ENCODE assay signal across 8 cellular contexts in the genomic region with DNA sequence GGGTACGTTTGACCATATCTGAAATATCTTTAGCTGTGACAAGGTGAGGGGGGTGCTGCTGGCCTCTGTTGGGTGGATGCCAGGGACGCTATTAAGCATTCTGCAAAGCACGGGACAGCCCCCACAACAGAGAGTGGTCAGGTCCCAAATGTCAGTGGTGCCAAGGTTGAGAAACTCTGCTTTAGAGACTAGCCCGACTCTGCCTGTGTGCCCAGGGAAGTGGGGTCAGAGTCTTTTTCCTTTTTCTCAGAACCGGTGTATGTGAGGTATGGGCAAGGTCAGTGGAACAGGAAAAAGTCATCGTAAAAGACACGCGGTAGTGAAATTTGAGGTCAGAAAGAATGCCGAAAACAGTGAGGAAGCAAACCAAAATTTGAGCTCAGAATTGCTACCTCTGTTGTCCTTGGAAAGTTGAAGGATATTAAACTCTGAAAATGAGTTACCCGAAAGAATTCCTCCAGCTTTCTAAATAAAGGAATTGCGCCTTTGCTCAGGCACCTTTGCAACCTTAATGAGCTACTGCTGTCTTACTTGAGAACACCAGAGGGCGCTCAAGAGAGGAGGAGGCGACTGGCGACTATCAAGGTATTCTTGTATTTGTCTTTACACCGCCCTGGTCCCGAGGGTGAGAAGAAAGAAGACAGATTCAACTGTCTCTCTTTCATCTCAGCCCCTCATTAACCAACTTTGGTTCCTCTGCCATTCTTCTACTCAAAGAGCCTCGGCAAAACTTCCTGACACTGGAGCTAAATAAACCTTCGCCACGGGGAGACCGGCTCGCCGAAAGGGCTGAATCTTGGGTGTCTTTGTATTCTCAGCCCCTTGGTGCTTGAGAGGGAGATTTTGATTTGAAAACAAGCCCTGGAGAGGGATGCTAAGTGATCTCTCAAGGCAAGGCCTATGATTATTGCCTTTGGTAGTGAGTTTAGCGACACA.
DNase-seq lines count a peak whose midpoint lies in the region; ATAC-seq, FAIRE-seq and TF ChIP-seq lines count a peak whose summit lies in the region.

No MANE protein-coding gene starts in this region.

- intact Hi-C loops in OCI-LY7 (cut with micrococcal nuclease; ENCODE audit: unreplicated experiment) = loop anchor here (1.0 to 5.0 kb wide), 3 partner anchors 187 to 504 kb away; no protein-coding TSS in a partner anchor

- H3K36me3 ChIP-seq in OCI-LY7 (ENCODE audit: insufficient read depth, low read length) (no peaks in the 10 kb centered on the region), adipocyte (ENCODE audit: control insufficient read depth, insufficient read depth, low read length, severe bottlenecking) (no peaks in the 10 kb centered on the region), hepatocyte (replicated peaks; ENCODE audit: insufficient read depth, low read depth) (no peaks in the 10 kb centered on the region)

- H3K9ac ChIP-seq in adipocyte (ENCODE audit: low read length) = no peak overlapping the region

- peak; percentile 91 for TF ChIP-seq CTCF in D721Med (IDR thresholded peaks at IDR 0.05; ENCODE audit: insufficient read depth, missing control alignments)
- peak; percentile 89 for TF ChIP-seq CTCF in OCI-LY7 (conservative IDR thresholded peaks at IDR 0.05; ENCODE audit: low read length)
- peak; percentile 65 for TF ChIP-seq CTCF in hepatocyte (IDR thresholded peaks at IDR 0.05; ENCODE audit: poor library complexity)

- CTCF ChIA-PET in OCI-LY7 (lab: Charles Lee; ENCODE audit: unreplicated experiment) = interaction anchor here (0.9 to 1.1 kb wide), 3 partner anchors 122 to 257 kb away, joined by 3 to 6 read pairs (median 3); no protein-coding TSS in a partner anchor

- H2AFZ ChIP-seq in OCI-LY7 (ENCODE audit: low read length) = no peak overlapping the region
- no peak overlapping the region for H2AFZ ChIP-seq in hepatocyte

- POLR2A ChIA-PET in OCI-LY7 (lab: Charles Lee) = no interaction called here

- ATAC-seq in HG03045 (IDR thresholded peaks at IDR 0.05; ENCODE audit: unreplicated experiment) = no peak
- ATAC-seq in HG02610 (IDR thresholded peaks at IDR 0.05; ENCODE audit: unreplicated experiment) = no peak

- H4K20me1 ChIP-seq in OCI-LY7 (ENCODE audit: insufficient read depth, low read length) (no peaks in the 10 kb centered on the region), hepatocyte (ENCODE audit: insufficient read depth, poor library complexity, severe bottlenecking) (no peaks in the 10 kb centered on the region)

- H3K4me3 ChIP-seq in OCI-LY7 (ENCODE audit: low read depth, low read length, poor library complexity, severe bottlenecking) (no peak overlapping the region), adipocyte (ENCODE audit: low read length) (no peak overlapping the region), hepatocyte (no peak overlapping the region)

- no peak overlapping the region for H3K27ac ChIP-seq in OCI-LY7 (ENCODE audit: low read depth, low read length, poor library complexity, severe bottlenecking)
- H3K27ac ChIP-seq in hepatocyte = no peak overlapping the region

- FAIRE-seq in D721Med (lab: Jason Lieb, UNC) = no peak

- 60% methylated on average over 23 of the region's 23 CpGs for WGBS in hepatocyte (ENCODE audit: low lambda C conversion rate, missing lambda C conversion rate)

- H3K4me2 ChIP-seq in OCI-LY7 (ENCODE audit: low read length) = no peak overlapping the region
- H3K4me2 ChIP-seq in hepatocyte = no peak overlapping the region

- H3K27me3 ChIP-seq in adipocyte (replicated peaks; ENCODE audit: control insufficient read depth, insufficient read depth, low read length) (peaks cover 46% of the 10 kb centered on the region), hepatocyte (peaks cover 5% of the 10 kb centered on the region)

- H3K9me3 ChIP-seq in OCI-LY7 (ENCODE audit: low read length) (no peaks in the 10 kb centered on the region), adipocyte (ENCODE audit: control insufficient read depth, low read length) (no peaks in the 10 kb centered on the region), hepatocyte (ENCODE audit: low read depth) (no peaks in the 10 kb centered on the region)

- no peaks in the 10 kb centered on the region for H3K9me2 ChIP-seq in OCI-LY7 (ENCODE audit: insufficient read depth, low read length)
- H3K9me2 ChIP-seq in hepatocyte (replicated peaks; ENCODE audit: insufficient read depth) = no peaks in the 10 kb centered on the region

- H3K4me1 ChIP-seq in OCI-LY7 (ENCODE audit: insufficient read depth, low read length, poor library complexity, severe bottlenecking) = no peaks in the 10 kb centered on the region
- H3K4me1 ChIP-seq in adipocyte (ENCODE audit: control insufficient read depth, insufficient read depth, low read length) = no peaks in the 10 kb centered on the region
- no peaks in the 10 kb centered on the region for H3K4me1 ChIP-seq in hepatocyte (ENCODE audit: insufficient read depth)

- DNase-seq in D721Med (ENCODE audit: insufficient read length, low spot score) = no peak
- peak; percentile 28 for DNase-seq in HPDE6-E6E7 (ENCODE audit: extremely low spot score)
- peak; percentile 60 for DNase-seq in OCI-LY7 (ENCODE audit: low spot score)
- DNase-seq in adipocyte (ENCODE audit: low read depth) = peak; percentile 62
- DNase-seq in hepatocyte (ENCODE audit: low spot score) = peak; percentile 78
- peak; percentile 51 for DNase-seq in stimulated activated CD4-positive, alpha-beta T cell treated with anti-CD3 and anti-CD28 coated beads, Interleukin-15, amount 100 ng/mL, for 24 hours

- H3K79me2 ChIP-seq in OCI-LY7 (ENCODE audit: insufficient read depth, low read depth, low read length) = no peaks in the 10 kb centered on the region
- H3K79me2 ChIP-seq in hepatocyte = no peaks in the 10 kb centered on the region

- BruUV-seq in OCI-LY7 (replicated peaks; lab: Mats Ljungman, UMichigan) = no TSS peak
